ENCODE assay signal across 8 cellular contexts in genomic region chr5:154945695-154946301, GRCh38. TPM values are rescaled to one million over a fixed set of nuclear protein-coding genes. Genes with fewer than 3 reads are reported as not detected.
A peak's percentile ranks its signal among the peaks of the same experiment; 100 is the strongest.
DNase-seq lines count a peak whose midpoint lies in the region; ATAC-seq and TF ChIP-seq lines count a peak whose summit lies in the region.

No MANE protein-coding gene starts in this region.

- no peaks in the 10 kb centered on the region for H3K9me3 Mint-ChIP-seq in stimulated activated effector memory CD8-positive, alpha-beta T cell treated with anti-CD3 and anti-CD28 coated beads, Interleukin-12 subunit alpha, Interleukin-12 subunit beta, amount 100 ng/mL, for 72 hours

- DNase-seq in AG08395 (ENCODE audit: low spot score): peak; percentile 47
- DNase-seq in adipocyte (ENCODE audit: low read depth): peak; percentile 65
- peak; percentile 17 for DNase-seq in left kidney (ENCODE audit: low read depth, low spot score)
- DNase-seq in stimulated activated effector memory CD8-positive, alpha-beta T cell treated with anti-CD3 and anti-CD28 coated beads, Interleukin-12 subunit alpha, Interleukin-12 subunit beta, amount 100 ng/mL, for 72 hours (ENCODE audit: low spot score in 2 of 2): no peak
- DNase-seq in stimulated activated CD4-positive, alpha-beta T cell treated with anti-CD3 and anti-CD28 coated beads, Interleukin-1b, Interleukin-23, amount 100 ng/mL, for 48 hours: no peak
- no peak for DNase-seq in omental fat pad (ENCODE audit: low spot score)
- no peak for DNase-seq in NCI-H146 treated with DMSO at 0.1 percent for 48 hours (lab: John Stamatoyannopoulos, UW; ENCODE audit: unreplicated experiment)

- peaks cover 36% of the 10 kb centered on the region for H3K4me1 ChIP-seq in adipocyte (ENCODE audit: control insufficient read depth, insufficient read depth, low read length)

- H3K4me3 Mint-ChIP-seq in stimulated activated effector memory CD8-positive, alpha-beta T cell treated with anti-CD3 and anti-CD28 coated beads, Interleukin-12 subunit alpha, Interleukin-12 subunit beta, amount 100 ng/mL, for 72 hours: no peak overlapping the region

- peaks cover 22% of the 10 kb centered on the region for H3K4me1 Mint-ChIP-seq in stimulated activated effector memory CD8-positive, alpha-beta T cell treated with anti-CD3 and anti-CD28 coated beads, Interleukin-12 subunit alpha, Interleukin-12 subunit beta, amount 100 ng/mL, for 72 hours

- peaks cover 22% of the 10 kb centered on the region for H3K36me3 Mint-ChIP-seq in stimulated activated effector memory CD8-positive, alpha-beta T cell treated with anti-CD3 and anti-CD28 coated beads, Interleukin-12 subunit alpha, Interleukin-12 subunit beta, amount 100 ng/mL, for 72 hours

- peaks cover 5% of the 10 kb centered on the region for H3K36me3 ChIP-seq in adipocyte (ENCODE audit: control insufficient read depth, insufficient read depth, low read length, severe bottlenecking)

- no peak for ATAC-seq in stimulated activated effector memory CD8-positive, alpha-beta T cell treated with anti-CD3 and anti-CD28 coated beads, Interleukin-12 subunit alpha, Interleukin-12 subunit beta, amount 100 ng/mL, for 72 hours
- no peak for ATAC-seq in omental fat pad (ENCODE audit: low FRiP score)

- TF ChIP-seq CTCF in GM12874 (IDR thresholded peaks at IDR 0.05; ENCODE audit: insufficient read depth, low read depth, low read length) (peak; percentile 20; the same call in 1 of the 2 replicates), omental fat pad (IDR thresholded peaks at IDR 0.05) (peak in 1 of 3 donors; percentile 2)

- H3K9me3 ChIP-seq in adipocyte (ENCODE audit: control insufficient read depth, low read length): no peaks in the 10 kb centered on the region

- H3K27me3 ChIP-seq in adipocyte (replicated peaks; ENCODE audit: control insufficient read depth, insufficient read depth, low read length): no peaks in the 10 kb centered on the region

- H3K4me3 ChIP-seq in adipocyte (ENCODE audit: low read length): no peak overlapping the region

- no peak overlapping the region for H3K27ac Mint-ChIP-seq in stimulated activated effector memory CD8-positive, alpha-beta T cell treated with anti-CD3 and anti-CD28 coated beads, Interleukin-12 subunit alpha, Interleukin-12 subunit beta, amount 100 ng/mL, for 72 hours

- H3K9ac ChIP-seq in adipocyte (ENCODE audit: low read length): peak overlapping the region; percentile 3

RNA-seq across cellular contexts. Expression of gene MRPL22, which starts 4.9 kb away (rescaled TPM):
- total RNA-seq in omental fat pad: 10 to 100 TPM; 12.8 to 24.6 (median 17.5) TPM

RNA-seq across cellular contexts. Expression of gene GEMIN5, which starts 7.8 kb away (rescaled TPM):
- total RNA-seq in omental fat pad: 10 to 100 TPM; 13.5 to 25.8 (median 20.2) TPM

Comparison
In these comparisons a context has a peak if more than half of its experiments do, and no peak if none do; other contexts are left out.
1. DNase-seq: peak in AG08395 (single experiment), adipocyte (single experiment) and left kidney (single experiment); none in stimulated activated effector memory CD8-positive, alpha-beta T cell treated with anti-CD3 and anti-CD28 coated beads, Interleukin-12 subunit alpha, Interleukin-12 subunit beta, amount 100 ng/mL, for 72 hours (0 of 2), stimulated activated CD4-positive, alpha-beta T cell treated with anti-CD3 and anti-CD28 coated beads, Interleukin-1b, Interleukin-23, amount 100 ng/mL, for 48 hours (single experiment), omental fat pad (single experiment) and NCI-H146 treated with DMSO at 0.1 percent for 48 hours (single experiment).